8 cellular contexts compared by ENCODE assay signal in the genomic region with DNA sequence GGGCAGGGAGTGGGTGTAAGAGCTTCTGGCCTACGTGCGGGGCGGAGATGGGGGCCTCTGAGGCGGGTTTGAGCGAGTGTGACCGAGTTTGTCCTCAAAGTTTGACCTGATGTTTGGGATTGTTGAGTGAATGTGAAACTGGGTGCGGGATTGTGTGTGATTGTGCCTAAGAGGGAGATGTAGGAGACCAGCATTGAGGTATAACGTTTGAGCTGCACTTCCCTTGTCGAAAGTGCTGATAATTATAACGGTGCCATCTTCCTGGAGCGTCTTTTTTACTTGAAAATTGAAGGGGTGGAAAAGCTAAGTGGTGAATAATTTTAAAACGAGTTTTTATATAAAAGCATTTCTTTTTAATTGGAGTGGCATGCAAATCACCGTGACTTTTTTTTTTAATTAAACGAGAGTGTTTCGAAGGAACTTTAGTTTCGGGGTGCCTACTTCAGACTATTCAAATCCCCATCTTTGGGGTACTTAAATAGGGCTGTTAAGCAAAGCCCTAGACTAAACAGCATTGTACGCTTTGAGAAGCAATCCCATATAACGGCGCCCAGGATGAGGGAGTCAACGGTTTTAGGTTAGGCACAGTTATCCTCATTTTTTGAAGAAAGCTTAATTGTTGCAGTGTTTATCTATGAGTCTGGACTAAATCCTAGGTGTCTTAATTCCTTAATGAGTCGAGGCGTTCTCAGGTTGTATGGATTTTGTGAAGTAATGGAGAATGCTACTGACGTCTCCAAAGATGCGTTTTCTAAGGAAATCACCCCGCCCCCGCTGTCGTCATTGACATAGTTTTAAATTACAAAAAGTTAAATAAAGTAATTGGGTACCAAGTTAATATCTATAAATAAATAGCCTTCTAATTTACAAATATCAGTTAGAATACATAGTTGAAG. TPM values are rescaled to one million over a fixed set of nuclear protein-coding genes. Genes with fewer than 3 reads are reported as not detected.
DNase-seq lines count a peak whose midpoint lies in the region; ATAC-seq and TF ChIP-seq lines count a peak whose summit lies in the region.

No MANE protein-coding gene starts in this region.

- H3K27ac Mint-ChIP-seq in activated CD4-positive, alpha-beta T cell treated with anti-CD3 and anti-CD28 coated beads, Interleukin-2, amount 10 ng/mL, durations not matched to agents 24 days and 14 days: no peak overlapping the region

- H4K20me1 ChIP-seq in smooth muscle cell (ENCODE audit: low read depth): peaks cover 34% of the 10 kb centered on the region

- H3K4me1 Mint-ChIP-seq in activated CD4-positive, alpha-beta T cell treated with anti-CD3 and anti-CD28 coated beads, Interleukin-2, amount 10 ng/mL, durations not matched to agents 24 days and 14 days: peaks cover 5% of the 10 kb centered on the region

- H3K27me3 ChIP-seq in right cardiac atrium (ENCODE audit: control insufficient read depth, insufficient read depth) (no peaks in the 10 kb centered on the region), smooth muscle cell (ENCODE audit: low read depth) (no peaks in the 10 kb centered on the region)

- DNase-seq in NCI-H524 (lab: John Stamatoyannopoulos, UW) (peak; percentile 25 to 62), NCI-H524 treated with DMSO at 0.1 percent for 48 hours (lab: John Stamatoyannopoulos, UW) (no peak), KBM-7 (peak; percentile 20), right cardiac atrium (no peak), smooth muscle cell (lab: John Stamatoyannopoulos, UW; ENCODE audit: unreplicated experiment) (no peak), GM19238 (ENCODE audit: insufficient read length, low spot score) (no peak)
- peak; percentile 58 for DNase-seq in activated CD4-positive, alpha-beta T cell treated with anti-CD3 and anti-CD28 coated beads, Interleukin-2, amount 10 ng/mL, durations not matched to agents 24 days and 14 days

- no peaks in the 10 kb centered on the region for H3K27me3 Mint-ChIP-seq in activated CD4-positive, alpha-beta T cell treated with anti-CD3 and anti-CD28 coated beads, Interleukin-2, amount 10 ng/mL, durations not matched to agents 24 days and 14 days

- intact Hi-C loops in activated CD4-positive, alpha-beta T cell treated with anti-CD3 and anti-CD28 coated beads, Interleukin-2, amount 10 ng/mL, durations not matched to agents 24 days and 14 days (cut with micrococcal nuclease): loop anchor here (1.0 to 10.0 kb wide), 11 partner anchors 89 to 1559 kb away; a partner anchor contains a TSS
- intact Hi-C loops in right cardiac atrium (cut with DNase I): no loop called here

- peak overlapping the region; percentile 96 for H3K4me2 ChIP-seq in smooth muscle cell

- ATAC-seq in right cardiac atrium (no peak), GM19467 (IDR thresholded peaks at IDR 0.05; ENCODE audit: unreplicated experiment) (no peak)

- peak overlapping the region; percentile 95 for H3K9ac ChIP-seq in smooth muscle cell (ENCODE audit: low read depth)

- in situ Hi-C loops in KBM-7 (cut with MboI; ENCODE audit: low pct_unique_long_range_greater_than_20kb, low sequenced_read_pairs): no loop called here

- no peak overlapping the region for H3K4me3 Mint-ChIP-seq in activated CD4-positive, alpha-beta T cell treated with anti-CD3 and anti-CD28 coated beads, Interleukin-2, amount 10 ng/mL, durations not matched to agents 24 days and 14 days

- no peaks in the 10 kb centered on the region for H3K4me1 ChIP-seq in right cardiac atrium (ENCODE audit: control insufficient read depth, insufficient read depth, low read length)
- H3K4me1 ChIP-seq in smooth muscle cell (ENCODE audit: low read depth): peaks cover 9% of the 10 kb centered on the region

- peaks cover 55% of the 10 kb centered on the region for H3K79me2 ChIP-seq in smooth muscle cell (ENCODE audit: low read depth)

- no peaks in the 10 kb centered on the region for H3K36me3 ChIP-seq in smooth muscle cell (ENCODE audit: low read depth)

- H3F3A ChIP-seq in smooth muscle cell (ENCODE audit: low read depth): peaks cover 15% of the 10 kb centered on the region

- H3K4me3 ChIP-seq in right cardiac atrium (ENCODE audit: low read length) (peak overlapping the region; percentile 79), smooth muscle cell (peak overlapping the region; percentile 79)

- peaks cover 32% of the 10 kb centered on the region for H3K36me3 Mint-ChIP-seq in activated CD4-positive, alpha-beta T cell treated with anti-CD3 and anti-CD28 coated beads, Interleukin-2, amount 10 ng/mL, durations not matched to agents 24 days and 14 days (ENCODE audit: low read depth)

- H3K27ac ChIP-seq in right cardiac atrium (ENCODE audit: low read length) (peak overlapping the region; percentile 76), smooth muscle cell (ENCODE audit: low read depth) (peak overlapping the region; percentile 86)

- under 1% methylated on average over 27 of the region's 27 CpGs for WGBS in right cardiac atrium
- WGBS in smooth muscle cell (ENCODE audit: low lambda C conversion rate): under 1% methylated on average over 27 of the region's 27 CpGs

- peak overlapping the region; percentile 23 for H2AFZ ChIP-seq in smooth muscle cell (ENCODE audit: low read depth)

- no peak for TF ChIP-seq CTCF in smooth muscle cell (IDR thresholded peaks at IDR 0.05; ENCODE audit: borderline replicate concordance, insufficient read depth, poor library complexity, severe bottlenecking)

- H3K9me3 ChIP-seq in right cardiac atrium (ENCODE audit: control insufficient read depth, low read length) (no peaks in the 10 kb centered on the region), smooth muscle cell (replicated peaks; ENCODE audit: low read depth) (no peaks in the 10 kb centered on the region)

- peaks cover 10% of the 10 kb centered on the region for H3K9me3 Mint-ChIP-seq in activated CD4-positive, alpha-beta T cell treated with anti-CD3 and anti-CD28 coated beads, Interleukin-2, amount 10 ng/mL, durations not matched to agents 24 days and 14 days

RNA-seq across cellular contexts. Expression of a gene that starts 0.6 kb away (rescaled TPM):
- total RNA-seq in activated CD4-positive, alpha-beta T cell treated with anti-CD3 and anti-CD28 coated beads, Interleukin-2, amount 10 ng/mL, durations not matched to agents 24 days and 14 days: 84.6 and 90.3 TPM in 2 replicates
- total RNA-seq in right cardiac atrium: 10 to 100 TPM; 33.5 to 45.8 (median 38.8) TPM
- polyA plus RNA-seq in right cardiac atrium: 18.8 TPM
- 155 and 161 TPM in 2 replicates for total RNA-seq in smooth muscle cell
- polyA plus RNA-seq in smooth muscle cell: 49.4 and 57.5 TPM in 2 replicates

RNA-seq across cellular contexts. Expression of a gene that starts 1.1 kb away (rescaled TPM):
- 1.6 and 2.2 TPM in 2 replicates for total RNA-seq in activated CD4-positive, alpha-beta T cell treated with anti-CD3 and anti-CD28 coated beads, Interleukin-2, amount 10 ng/mL, durations not matched to agents 24 days and 14 days
- total RNA-seq in right cardiac atrium: 1 to 10 TPM; 4.0 to 5.0 (median 4.9) TPM
- polyA plus RNA-seq in right cardiac atrium: 3.2 TPM
- total RNA-seq in smooth muscle cell: 4.5 and 8.6 TPM in 2 replicates
- polyA plus RNA-seq in smooth muscle cell: 2.6 and 4.7 TPM in 2 replicates

Comparison
In these comparisons a context has a peak if more than half of its experiments do, and no peak if none do; other contexts are left out.
1. DNase-seq: peak in NCI-H524 (2 of 2), KBM-7 (single experiment) and activated CD4-positive, alpha-beta T cell treated with anti-CD3 and anti-CD28 coated beads, Interleukin-2, amount 10 ng/mL, durations not matched to agents 24 days and 14 days (single experiment); none in NCI-H524 treated with DMSO at 0.1 percent for 48 hours (single experiment), right cardiac atrium (0 of 3), smooth muscle cell (single experiment) and GM19238 (single experiment).